ENCODE assay signal across 12 cellular contexts in genomic region chr16:48081656-48082055, GRCh38.
A peak's percentile ranks its signal among the peaks of the same experiment; 100 is the strongest.
DNase-seq lines count a peak whose midpoint lies in the region; TF ChIP-seq lines count a peak whose summit lies in the region.
"Had no signal": no experiment of that assay in that cellular context is flagged by ENCODE, and none has a peak within 500 bp of the region (broad histone marks: within the 10 kb centered on the region; RNA-seq: fewer than 3 reads in every experiment).

No MANE protein-coding gene starts in this region.

- H3K27me3 ChIP-seq in SK-N-SH (ENCODE audit: insufficient read depth) (no peaks in the 10 kb centered on the region), vagina (no peaks in the 10 kb centered on the region)
- H3K27me3 ChIP-seq: hepatocyte had no signal

- H3K9me3 ChIP-seq in SK-N-SH (no peaks in the 10 kb centered on the region), vagina (no peaks in the 10 kb centered on the region)
- H3K9me3 ChIP-seq: psoas muscle had no signal

- H3K36me3 ChIP-seq in SK-N-SH (replicated peaks in 1 of 2; ENCODE audit: control insufficient read depth in 1 of 2, insufficient read depth in 2 of 2, low read length in 1 of 2): no peaks in the 10 kb centered on the region
- no peaks in the 10 kb centered on the region for H3K36me3 ChIP-seq in vagina

- H3K27ac ChIP-seq in SK-N-SH (ENCODE audit: low read depth in 2 of 2, low read length in 1 of 2): peak overlapping the region in 1 of 2 experiments; percentile 43; a peak in 1 of 4 replicates
- no peak overlapping the region for H3K27ac ChIP-seq in vagina
- H3K27ac ChIP-seq: hepatocyte, psoas muscle had no signal

- no peak overlapping the region for H3K9ac ChIP-seq in SK-N-SH

- peak overlapping the region; percentile 27; the same call in 1 of the 2 replicates for H3K4me2 ChIP-seq in SK-N-SH
- H3K4me2 ChIP-seq: hepatocyte had no signal

- DNase-seq in H4 (ENCODE audit: low spot score) (peak; percentile 9), SK-N-SH (no peak), fibroblast of pulmonary artery (ENCODE audit: low read depth) (peak; percentile 76), stromal cell of bone marrow (ENCODE audit: low read depth) (peak; percentile 91), vagina (ENCODE audit: extremely low spot score in 2 of 2) (no peak)
- DNase-seq in activated CD4-positive, alpha-beta T cell treated with anti-CD3 and anti-CD28 coated beads, Interleukin-2, amount 50 U/mL, for 48 hours: no peak
- no peak for DNase-seq in activated naive CD4-positive, alpha-beta T cell (lab: John Stamatoyannopoulos, UW)
- DNase-seq: activated CD8-positive, alpha-beta memory T cell treated with anti-CD3 and anti-CD28 coated beads, Interleukin-2, amount 50 U/mL, for 48 hours; activated naive CD8-positive, alpha-beta T cell treated with anti-CD3 and anti-CD28 coated beads, Interleukin-2, amount 10 ng/mL, durations not matched to agents 7 days and 5 days; NCI-H2227 treated with DMSO at 0.1 percent for 48 hours; psoas muscle had no signal

- no peaks in the 10 kb centered on the region for H4K20me1 ChIP-seq in SK-N-SH (ENCODE audit: insufficient read depth)

- no peaks in the 10 kb centered on the region for H3F3A ChIP-seq in SK-N-SH (replicated peaks; ENCODE audit: insufficient read depth)

- POLR2A ChIA-PET in SK-N-SH (lab: Yijun Ruan, JAX): no interaction called here

- H2AFZ ChIP-seq in SK-N-SH (ENCODE audit: low read depth): no peak overlapping the region; the same call in 1 of the 2 replicates
- H2AFZ ChIP-seq: hepatocyte had no signal

- no peak for TF ChIP-seq RAD21 in SK-N-SH (IDR thresholded peaks at IDR 0.05; ENCODE audit: low read length)

- peaks cover 0 to 9% of the 10 kb centered on the region in 2 experiments; a peak in 1 of 4 replicates for H3K4me1 ChIP-seq in SK-N-SH (ENCODE audit: control insufficient read depth in 1 of 2, insufficient read depth in 2 of 2, low read depth in 1 of 2, low read length in 1 of 2)
- no peaks in the 10 kb centered on the region for H3K4me1 ChIP-seq in vagina

- H3K4me3 ChIP-seq in SK-N-SH (ENCODE audit: low read depth in 2 of 2, low read length in 1 of 2): no peak overlapping the region
- no peak overlapping the region for H3K4me3 ChIP-seq in fibroblast of pulmonary artery (replicated peaks; ENCODE audit: low read depth, low read length)
- no peak overlapping the region for H3K4me3 ChIP-seq in vagina
- H3K4me3 ChIP-seq: hepatocyte, psoas muscle had no signal

- H3K79me2 ChIP-seq in SK-N-SH (ENCODE audit: insufficient read depth): no peaks in the 10 kb centered on the region
- H3K79me2 ChIP-seq: hepatocyte had no signal

- intact Hi-C loops in vagina (cut with DNase I): no loop called here

- WGBS in SK-N-SH (ENCODE audit: low lambda C conversion rate): 27% methylated on average over 3 of the region's 3 CpGs

- no peak for TF ChIP-seq POLR2A in vagina (IDR thresholded peaks at IDR 0.05)

- CTCF ChIA-PET in SK-N-SH (lab: Yijun Ruan, JAX): interaction anchor here (1.0 to 1.3 kb wide), 2 partner anchors 26 to 938 kb away, joined by 4 to 7 read pairs; partner anchors contain the start of gene NETO2

- H3K9me2 ChIP-seq in SK-N-SH: no peaks in the 10 kb centered on the region

- TF ChIP-seq CTCF in SK-N-SH (IDR thresholded peaks at IDR 0.05): no peak
- no peak for TF ChIP-seq CTCF in fibroblast of pulmonary artery (IDR thresholded peaks at IDR 0.05; ENCODE audit: low read length, missing control alignments)
- no peak for TF ChIP-seq CTCF in vagina (IDR thresholded peaks at IDR 0.05)

- no peak for TF ChIP-seq EP300 in SK-N-SH (IDR thresholded peaks at IDR 0.05; ENCODE audit: borderline replicate concordance in 1 of 2, low read depth in 1 of 2, low read length in 1 of 2)

TF ChIP-seq in SK-N-SH, 30 proteins besides CTCF, POLR2A, EP300 and RAD21 (continues in another document):
- no peak for TF ChIP-seq NRF1 (IDR thresholded peaks at IDR 0.05; ENCODE audit: low read depth, low read length)
- no peak; the same call in 1 of the 2 replicates for TF ChIP-seq RXRA (IDR thresholded peaks at IDR 0.05; ENCODE audit: borderline replicate concordance, low read depth)
- TF ChIP-seq FOXJ3 (CRISPR knock-in tag; IDR thresholded peaks at IDR 0.05): no peak
- TF ChIP-seq REST (IDR thresholded peaks at IDR 0.05; ENCODE audit: low read depth, low read length): no peak
- TF ChIP-seq PBX3 (IDR thresholded peaks at IDR 0.05): peak; percentile 50; the same call in 1 of the 2 replicates
- no peak for TF ChIP-seq RCOR1 (IDR thresholded peaks at IDR 0.05; ENCODE audit: low read length)
- TF ChIP-seq IRF3 (IDR thresholded peaks at IDR 0.05; ENCODE audit: low read depth, low read length): no peak
- TF ChIP-seq USF2 (IDR thresholded peaks at IDR 0.05; ENCODE audit: borderline replicate concordance, low read depth, low read length): no peak
- no peak for TF ChIP-seq FOXM1 (IDR thresholded peaks at IDR 0.05; ENCODE audit: low read depth)
- no peak for TF ChIP-seq MAX (IDR thresholded peaks at IDR 0.05; ENCODE audit: low read depth)
- peak; percentile 56; the same call in 1 of the 2 replicates for TF ChIP-seq FOSL2 (IDR thresholded peaks at IDR 0.05; ENCODE audit: borderline replicate concordance, low read depth)
- peak; percentile 34; the same call in 1 of the 2 replicates for TF ChIP-seq TCF12 (IDR thresholded peaks at IDR 0.05)
- TF ChIP-seq MXI1 (IDR thresholded peaks at IDR 0.05; ENCODE audit: low read depth, low read length): no peak
- TF ChIP-seq NFIC (IDR thresholded peaks at IDR 0.05; ENCODE audit: borderline replicate concordance): peak; percentile 68
- no peak for TF ChIP-seq TEAD4 (IDR thresholded peaks at IDR 0.05; ENCODE audit: borderline replicate concordance, insufficient read depth)
- TF ChIP-seq RFX5 (IDR thresholded peaks at IDR 0.05; ENCODE audit: low read length): no peak
- no peak for TF ChIP-seq ELF1 (IDR thresholded peaks at IDR 0.05)
- TF ChIP-seq CHD2 (IDR thresholded peaks at IDR 0.05; ENCODE audit: low read length, partially characterized antibody): no peak

Comparison
In these comparisons a context has a peak if more than half of its experiments do, and no peak if none do; other contexts are left out.
1. DNase-seq: peak in H4 (single experiment), fibroblast of pulmonary artery (single experiment) and stromal cell of bone marrow (single experiment); none in SK-N-SH (single experiment), activated CD4-positive, alpha-beta T cell treated with anti-CD3 and anti-CD28 coated beads, Interleukin-2, amount 50 U/mL, for 48 hours (0 of 2), vagina (0 of 2) and activated naive CD4-positive, alpha-beta T cell (0 of 4).